ENCODE assay signal across 14 cellular contexts in the genomic region with DNA sequence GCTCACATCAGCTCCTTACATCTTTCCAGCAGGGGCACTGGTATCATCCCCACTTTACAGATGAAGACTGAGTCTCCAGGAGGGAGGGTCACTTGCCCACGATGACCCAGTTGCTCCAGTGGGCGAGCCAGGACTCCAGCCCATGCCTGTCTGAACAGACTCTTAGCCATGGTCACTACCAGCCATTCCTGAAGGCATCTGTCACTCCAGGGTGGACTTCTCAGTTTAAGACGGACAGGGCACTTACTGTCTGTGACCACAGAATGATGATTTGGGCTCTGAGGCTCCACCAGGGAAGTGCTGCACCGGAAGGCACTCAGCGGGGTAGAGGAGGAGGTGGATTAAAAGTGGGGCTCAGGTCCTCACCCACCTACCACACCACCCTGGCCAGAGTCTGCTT.
"Had no signal": no experiment of that assay in that cellular context is flagged by ENCODE, and none has a peak within 500 bp of the region (broad histone marks: within the 10 kb centered on the region; RNA-seq: fewer than 3 reads in every experiment).

No MANE protein-coding gene starts in this region.

- H3K9me3 Mint-ChIP-seq: immature natural killer cell, T-cell had no signal

- H3K36me3 Mint-ChIP-seq: immature natural killer cell; stimulated activated memory B cell treated with anti-CD40 and anti-IgM and Interleukin-4, amounts not matched to agents 10 μg/mL and 1 μg/mL and 100 μg/mL, for 72 hours; T-cell had no signal

- DNase-seq: activated CD4-positive, alpha-beta T cell treated with anti-CD3 and anti-CD28 coated beads for 4 hours; activated naive CD4-positive, alpha-beta T cell treated with Interleukin-2 at 50 U/mL for 16 hours; central memory CD4-positive, alpha-beta T cell; effector memory CD4-positive, alpha-beta T cell; immature natural killer cell; lower lobe of right lung; nephron progenitor cell; stimulated activated CD4-positive, alpha-beta T cell treated with anti-CD3 and anti-CD28 coated beads, Interleukin-1b, Interleukin-23, amount 100 ng/mL, for 48 hours; T-cell had no signal

- H3K4me3 ChIP-seq: adrenal gland, lower lobe of right lung, SK-N-MC, tibial nerve had no signal

- H3K9me3 ChIP-seq: adrenal gland, lower lobe of right lung, tibial nerve had no signal

- H3K36me3 ChIP-seq: adrenal gland, lower lobe of right lung, tibial nerve had no signal

- H3K27ac Mint-ChIP-seq: immature natural killer cell; nephron progenitor cell; stimulated activated memory B cell treated with anti-CD40 and anti-IgM and Interleukin-4, amounts not matched to agents 10 μg/mL and 1 μg/mL and 100 μg/mL, for 72 hours; T-cell had no signal

- H3K27me3 ChIP-seq: adrenal gland, tibial nerve had no signal

- H3K4me1 ChIP-seq: lower lobe of right lung had no signal

- H3K27ac ChIP-seq: adrenal gland, coronary artery, lower lobe of right lung, SK-N-MC, tibial nerve had no signal

- H3K4me3 Mint-ChIP-seq: nephron progenitor cell; stimulated activated memory B cell treated with anti-CD40 and anti-IgM and Interleukin-4, amounts not matched to agents 10 μg/mL and 1 μg/mL and 100 μg/mL, for 72 hours; T-cell had no signal
